In genomic region chr4:130038540-130038939, GRCh38 we compare ENCODE assay signal across 5 cellular contexts.
DNase-seq lines count a peak whose midpoint lies in the region; ATAC-seq, FAIRE-seq and TF ChIP-seq lines count a peak whose summit lies in the region.
"Not testable (repeated sequence)": the region's sequence is repeated elsewhere in the genome, so short reads cannot be mapped to it uniquely, and the experiment has no call there.

No MANE protein-coding gene starts in this region.

- H2BK5ac ChIP-seq in mesendoderm (ENCODE audit: low read length); neuronal stem cell (ENCODE audit: low read length): not testable (repeated sequence)

- not testable (repeated sequence) for H2BK12ac ChIP-seq in neuronal stem cell (ENCODE audit: low read length)

- H2AFZ ChIP-seq in neuronal stem cell (ENCODE audit: low read length), result not testable (repeated sequence)

- H4K5ac ChIP-seq in mesendoderm (ENCODE audit: low read length), result not testable (repeated sequence)

- not testable (repeated sequence) for H3K4me2 ChIP-seq in mesendoderm (ENCODE audit: low read length); neuronal stem cell (ENCODE audit: insufficient read depth, low read length, poor library complexity, severe bottlenecking)

- not testable (repeated sequence) for H3K56ac ChIP-seq in mesendoderm (ENCODE audit: low read length)

- H2BK120ac ChIP-seq in mesendoderm (ENCODE audit: low read depth, low read length); neuronal stem cell (ENCODE audit: low read depth, low read length): not testable (repeated sequence)

- H3K18ac ChIP-seq in mesendoderm (ENCODE audit: low read length), result not testable (repeated sequence)
- H3K18ac ChIP-seq in neuronal stem cell (ENCODE audit: low read length), result peak overlapping the region; percentile 89

- intact Hi-C loops in Right ventricle myocardium inferior (cut with DNase I); kidney (cut with DNase I): not testable (repeated sequence)

- not testable (repeated sequence) for H3K23ac ChIP-seq in mesendoderm (ENCODE audit: low read length); neuronal stem cell (ENCODE audit: low read depth, low read length, poor library complexity)

- H2AK5ac ChIP-seq in mesendoderm (ENCODE audit: low read length); neuronal stem cell (ENCODE audit: low read depth, low read length): not testable (repeated sequence)

- not testable (repeated sequence) for H3K9me3 ChIP-seq in kidney (ENCODE audit: control insufficient read depth in 1 of 2, low read length in 2 of 2); neuronal stem cell (replicated peaks in 1 of 2; ENCODE audit: control insufficient read depth in 2 of 2, insufficient read depth in 1 of 2, low read depth in 1 of 2, low read length in 2 of 2)

- not testable (repeated sequence) for H3K9ac ChIP-seq in kidney (ENCODE audit: low read length in 2 of 2); mesendoderm (ENCODE audit: low read length); neuronal stem cell (ENCODE audit: low read depth, low read length, poor library complexity)

- H4K8ac ChIP-seq in mesendoderm (ENCODE audit: low read depth, low read length); neuronal stem cell (ENCODE audit: low read depth, low read length): not testable (repeated sequence)

- not testable (repeated sequence) for H3K36me3 ChIP-seq in kidney (ENCODE audit: control insufficient read depth in 1 of 2, insufficient read depth in 2 of 2, low read length in 2 of 2); mesendoderm (ENCODE audit: control insufficient read depth, insufficient read depth, low read length); neuronal stem cell (replicated peaks in 1 of 2; ENCODE audit: control insufficient read depth in 2 of 2, insufficient read depth in 2 of 2, low read length in 2 of 2)

- not testable (repeated sequence) for H3K79me2 ChIP-seq in mesendoderm (ENCODE audit: control insufficient read depth, insufficient read depth, low read length)

- H3K79me1 ChIP-seq in mesendoderm (ENCODE audit: low read length); neuronal stem cell (ENCODE audit: low read depth, low read length): not testable (repeated sequence)

- peak overlapping the region; percentile 52 for H3K4ac ChIP-seq in mesendoderm (ENCODE audit: low read depth, low read length)
- H3K4ac ChIP-seq in neuronal stem cell (ENCODE audit: low read length), result not testable (repeated sequence)

- not testable (repeated sequence) for H2BK15ac ChIP-seq in mesendoderm (replicated peaks; ENCODE audit: low read depth); neuronal stem cell (ENCODE audit: low read length)

- no CpG with 5 or more reads among the region's 32 CpGs for WGBS in mesendoderm (ENCODE audit: extremely low coverage, insufficient coverage, low lambda C conversion rate)
- WGBS in neuronal stem cell (ENCODE audit: extremely low coverage in 2 of 2, insufficient read length in 2 of 2, insufficient replicate concordance in 1 of 2), 2 donors, result no CpG with 5 or more reads among the region's 32 CpGs

- peak; percentile 5 for DNase-seq in activated gamma-delta T cell (lab: John Stamatoyannopoulos, UW)
- DNase-seq in Right ventricle myocardium inferior (ENCODE audit: missing footprints), result peak; percentile 43
- DNase-seq in kidney, result peak; percentile 68
- not testable (repeated sequence) for DNase-seq in mesendoderm; neuronal stem cell (ENCODE audit: low spot score)

- ATAC-seq in Right ventricle myocardium inferior, result not testable (repeated sequence)

- not testable (repeated sequence) for H3K4me1 ChIP-seq in kidney (ENCODE audit: control insufficient read depth in 1 of 2, insufficient read depth in 1 of 2, low read depth in 1 of 2, low read length in 2 of 2); mesendoderm (ENCODE audit: control insufficient read depth, low read depth, low read length); neuronal stem cell (ENCODE audit: control insufficient read depth in 2 of 2, insufficient read depth in 1 of 2, low read depth in 1 of 2, low read length in 2 of 2)

- H3K27ac ChIP-seq in kidney (ENCODE audit: low read depth in 2 of 2, low read length in 2 of 2); mesendoderm (ENCODE audit: low read depth, low read length); neuronal stem cell (replicated peaks; ENCODE audit: low read length): not testable (repeated sequence)

- not testable (repeated sequence) for TF ChIP-seq CTCF in kidney (IDR thresholded peaks at IDR 0.05; ENCODE audit: borderline replicate concordance, extremely low read depth, insufficient read depth)

- FAIRE-seq in kidney (lab: Jason Lieb, UNC), result not testable (repeated sequence)

- not testable (repeated sequence) for H4K91ac ChIP-seq in neuronal stem cell (ENCODE audit: low read depth, low read length, poor library complexity)

- not testable (repeated sequence) for H3K14ac ChIP-seq in neuronal stem cell (ENCODE audit: low read length)

- H3K27me3 ChIP-seq in mesendoderm (ENCODE audit: insufficient read depth, low read length, poor library complexity); neuronal stem cell (ENCODE audit: control insufficient read depth in 3 of 3, insufficient read depth in 3 of 3, low read depth in 1 of 3, low read length in 3 of 3): not testable (repeated sequence)

- not testable (repeated sequence) for H3K4me3 ChIP-seq in kidney (ENCODE audit: low read length in 2 of 2); mesendoderm (ENCODE audit: low read length); neuronal stem cell (ENCODE audit: low read length in 2 of 2)
